In the genomic region with DNA sequence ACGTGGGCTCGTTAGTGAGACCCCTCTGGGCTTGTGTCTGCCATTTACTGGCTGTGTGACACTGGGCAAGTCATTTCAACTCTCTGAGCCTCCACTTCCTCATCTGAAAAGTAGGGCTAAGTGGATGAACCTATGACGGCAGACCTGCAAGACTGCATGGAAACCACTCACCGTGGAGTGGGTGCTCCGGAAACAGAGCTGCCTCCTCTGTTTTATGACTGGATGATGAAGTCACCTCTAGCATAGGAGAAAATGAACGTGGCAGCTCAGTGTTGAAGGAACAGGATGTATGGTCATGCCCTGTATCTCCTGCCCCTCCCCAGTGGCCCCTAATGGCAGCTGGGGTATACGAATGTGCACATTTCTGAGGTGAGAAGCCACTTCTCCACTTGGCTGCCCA, we compare ENCODE assay signal across 14 cellular contexts. TPM values are rescaled to one million over a fixed set of nuclear protein-coding genes. Genes with fewer than 3 reads are reported as not detected.
DNase-seq lines count a peak whose midpoint lies in the region; ATAC-seq and TF ChIP-seq lines count a peak whose summit lies in the region.
"Had no signal": no experiment of that assay in that cellular context is flagged by ENCODE, and none has a peak within 500 bp of the region (broad histone marks: within the 10 kb centered on the region; RNA-seq: fewer than 3 reads in every experiment).

No MANE protein-coding gene starts in this region.

- no peaks in the 10 kb centered on the region for H3K36me3 Mint-ChIP-seq in activated CD8-positive, alpha-beta memory T cell treated with anti-CD3 and anti-CD28 coated beads, Interleukin-2, amount 10 ng/mL, durations not matched to agents 7 days and 5 days
- H3K36me3 Mint-ChIP-seq in activated T-helper 17 cell treated with anti-CD3 and anti-CD28 coated beads, Interleukin-2, amount 50 U/mL, for 72 hours (ENCODE audit: low read depth), result peaks cover 6% of the 10 kb centered on the region
- H3K36me3 Mint-ChIP-seq in type B pancreatic cell, result peaks cover 4% of the 10 kb centered on the region

- peaks cover 3% of the 10 kb centered on the region for H3K4me1 Mint-ChIP-seq in activated CD8-positive, alpha-beta memory T cell treated with anti-CD3 and anti-CD28 coated beads, Interleukin-2, amount 10 ng/mL, durations not matched to agents 7 days and 5 days
- no peaks in the 10 kb centered on the region for H3K4me1 Mint-ChIP-seq in activated T-helper 17 cell treated with anti-CD3 and anti-CD28 coated beads, Interleukin-2, amount 50 U/mL, for 72 hours
- peaks cover 20% of the 10 kb centered on the region for H3K4me1 Mint-ChIP-seq in type B pancreatic cell (ENCODE audit: unreplicated experiment)

- CTCF ChIA-PET in activated CD8-positive, alpha-beta memory T cell treated with anti-CD3 and anti-CD28 coated beads, Interleukin-2, amount 10 ng/mL, durations not matched to agents 7 days and 5 days (lab: Charles Lee), result interaction anchor here (1.5 to 2.5 kb wide), 3 partner anchors 11 to 174 kb away, joined by 4 to 14 read pairs (median 10); no protein-coding TSS in a partner anchor

- no peak for DNase-seq in activated CD8-positive, alpha-beta memory T cell treated with anti-CD3 and anti-CD28 coated beads, Interleukin-2, amount 10 ng/mL, durations not matched to agents 7 days and 5 days
- DNase-seq in activated CD8-positive, alpha-beta memory T cell treated with anti-CD3 and anti-CD28 coated beads, Interleukin-2, amount 50 U/mL, for 48 hours, result no peak
- DNase-seq in type B pancreatic cell (ENCODE audit: extremely low spot score, unreplicated experiment) (no peak), NCI-H524 (lab: John Stamatoyannopoulos, UW) (no peak), omental fat pad (ENCODE audit: low spot score) (no peak)
- DNase-seq: activated T-cell treated with anti-CD3 and anti-CD28 coated beads for 4 hours, cerebellar nuclear complex, NCI-H1694, NCI-H774, SHP77 treated with DMSO at 0.1 percent for 48 hours had no signal

- no peak overlapping the region for H3K4me3 Mint-ChIP-seq in activated CD8-positive, alpha-beta memory T cell treated with anti-CD3 and anti-CD28 coated beads, Interleukin-2, amount 10 ng/mL, durations not matched to agents 7 days and 5 days
- no peak overlapping the region for H3K4me3 Mint-ChIP-seq in activated T-helper 17 cell treated with anti-CD3 and anti-CD28 coated beads, Interleukin-2, amount 50 U/mL, for 72 hours
- no peak overlapping the region for H3K4me3 Mint-ChIP-seq in type B pancreatic cell

- no peak overlapping the region for H3K27ac Mint-ChIP-seq in activated CD8-positive, alpha-beta memory T cell treated with anti-CD3 and anti-CD28 coated beads, Interleukin-2, amount 10 ng/mL, durations not matched to agents 7 days and 5 days
- H3K27ac Mint-ChIP-seq in activated T-helper 17 cell treated with anti-CD3 and anti-CD28 coated beads, Interleukin-2, amount 50 U/mL, for 72 hours, result peak overlapping the region; percentile 44
- peak overlapping the region; percentile 86 for H3K27ac Mint-ChIP-seq in type B pancreatic cell

- ATAC-seq in activated CD8-positive, alpha-beta memory T cell treated with anti-CD3 and anti-CD28 coated beads, Interleukin-2, amount 10 ng/mL, durations not matched to agents 7 days and 5 days, result peak; percentile 53
- ATAC-seq in GM21737 (IDR thresholded peaks at IDR 0.05; ENCODE audit: unreplicated experiment) (peak; percentile 49), omental fat pad (ENCODE audit: low FRiP score) (no peak), HG03442 (IDR thresholded peaks at IDR 0.05; ENCODE audit: unreplicated experiment) (no peak)
- peak; percentile 77 for ATAC-seq in activated T-helper 17 cell treated with anti-CD3 and anti-CD28 coated beads, Interleukin-2, amount 50 U/mL, for 72 hours (replicated peaks)

- H3K9me3 Mint-ChIP-seq in activated CD8-positive, alpha-beta memory T cell treated with anti-CD3 and anti-CD28 coated beads, Interleukin-2, amount 10 ng/mL, durations not matched to agents 7 days and 5 days (ENCODE audit: low read depth), result no peaks in the 10 kb centered on the region
- no peaks in the 10 kb centered on the region for H3K9me3 Mint-ChIP-seq in activated T-helper 17 cell treated with anti-CD3 and anti-CD28 coated beads, Interleukin-2, amount 50 U/mL, for 72 hours
- no peaks in the 10 kb centered on the region for H3K9me3 Mint-ChIP-seq in type B pancreatic cell

- no peak for TF ChIP-seq CTCF in type B pancreatic cell (conservative IDR thresholded peaks at IDR 0.05)
- no peak for TF ChIP-seq CTCF in omental fat pad (IDR thresholded peaks at IDR 0.05)

- H3K27me3 Mint-ChIP-seq in activated CD8-positive, alpha-beta memory T cell treated with anti-CD3 and anti-CD28 coated beads, Interleukin-2, amount 10 ng/mL, durations not matched to agents 7 days and 5 days, result no peaks in the 10 kb centered on the region
- H3K27me3 Mint-ChIP-seq in activated T-helper 17 cell treated with anti-CD3 and anti-CD28 coated beads, Interleukin-2, amount 50 U/mL, for 72 hours, result no peaks in the 10 kb centered on the region
- H3K27me3 Mint-ChIP-seq in type B pancreatic cell, result no peaks in the 10 kb centered on the region

RNA-seq across cellular contexts. Expression of a gene that starts 40.5 kb away (rescaled TPM):
- total RNA-seq in activated CD8-positive, alpha-beta memory T cell treated with anti-CD3 and anti-CD28 coated beads, Interleukin-2, amount 10 ng/mL, durations not matched to agents 7 days and 5 days, result 1 to 10 TPM; 5.6 to 9.2 TPM
- total RNA-seq in activated T-helper 17 cell treated with anti-CD3 and anti-CD28 coated beads, Interleukin-2, amount 50 U/mL, for 72 hours, result 1 to 10 TPM; 6.5 to 7.0 TPM
- 7.2 and 8.7 TPM in 2 replicates for total RNA-seq in type B pancreatic cell (ENCODE audit: low replicate concordance)
- total RNA-seq in omental fat pad, result 1 to 10 TPM; 2.2 to 5.1 (median 3.5) TPM

RNA-seq across cellular contexts. Expression of a gene that starts 42.6 kb away (rescaled TPM):
- 10 to 100 TPM; 35.4 to 44.2 TPM for total RNA-seq in activated CD8-positive, alpha-beta memory T cell treated with anti-CD3 and anti-CD28 coated beads, Interleukin-2, amount 10 ng/mL, durations not matched to agents 7 days and 5 days
- total RNA-seq in activated T-helper 17 cell treated with anti-CD3 and anti-CD28 coated beads, Interleukin-2, amount 50 U/mL, for 72 hours, result 10 to 100 TPM; 30.0 to 38.5 TPM
- total RNA-seq in type B pancreatic cell (ENCODE audit: low replicate concordance), result 17.5 and 21.3 TPM in 2 replicates
- total RNA-seq in omental fat pad, result 10 to 100 TPM; 17.8 to 38.0 (median 27.0) TPM

RNA-seq across cellular contexts. Expression of a gene that starts 53.9 kb away (rescaled TPM):
- under 1 TPM in 1 of 2 experiments, not detected in 1; 0.85 TPM for total RNA-seq in activated CD8-positive, alpha-beta memory T cell treated with anti-CD3 and anti-CD28 coated beads, Interleukin-2, amount 10 ng/mL, durations not matched to agents 7 days and 5 days
- total RNA-seq in activated T-helper 17 cell treated with anti-CD3 and anti-CD28 coated beads, Interleukin-2, amount 50 U/mL, for 72 hours, result not detected
- 70.6 and 194 TPM in 2 replicates for total RNA-seq in type B pancreatic cell (ENCODE audit: low replicate concordance)
- 1 to 10 TPM in 1 of 4 donors, under 1 TPM in 3; 0.44 to 3.3 (median 0.66) TPM for total RNA-seq in omental fat pad
- total RNA-seq: skeletal muscle tissue had no signal

Comparison
In these comparisons a context has a peak if more than half of its experiments do, and no peak if none do; other contexts are left out.
1. ATAC-seq: peak in activated CD8-positive, alpha-beta memory T cell treated with anti-CD3 and anti-CD28 coated beads, Interleukin-2, amount 10 ng/mL, durations not matched to agents 7 days and 5 days (single experiment), GM21737 (single experiment) and activated T-helper 17 cell treated with anti-CD3 and anti-CD28 coated beads, Interleukin-2, amount 50 U/mL, for 72 hours (single experiment); none in omental fat pad (single experiment) and HG03442 (single experiment).
2. RNA of a gene that starts 53.9 kb away (total RNA-seq): 70.6 to 194 TPM in type B pancreatic cell; 0.85 TPM in activated CD8-positive, alpha-beta memory T cell treated with anti-CD3 and anti-CD28 coated beads, Interleukin-2, amount 10 ng/mL, durations not matched to agents 7 days and 5 days, 0.44 to 3.3 TPM in omental fat pad and not detected in activated T-helper 17 cell treated with anti-CD3 and anti-CD28 coated beads, Interleukin-2, amount 50 U/mL, for 72 hours; every median in the first group is over 10 times any median in the second.